Comparison of ENCODE assay signal across 11 cellular contexts in genomic region chr5:68265347-68265746, GRCh38. TPM values are rescaled to one million over a fixed set of nuclear protein-coding genes. Genes with fewer than 3 reads are reported as not detected.
DNase-seq lines count a peak whose midpoint lies in the region; ATAC-seq and TF ChIP-seq lines count a peak whose summit lies in the region.
"Had no signal": no experiment of that assay in that cellular context is flagged by ENCODE, and none has a peak within 500 bp of the region (broad histone marks: within the 10 kb centered on the region; RNA-seq: fewer than 3 reads in every experiment).

No MANE protein-coding gene starts in this region.

- H3K27me3 ChIP-seq in esophagus squamous epithelium (no peaks in the 10 kb centered on the region), uterus (no peaks in the 10 kb centered on the region), Karpas-422 (ENCODE audit: low read length) (no peaks in the 10 kb centered on the region), BE2C (no peaks in the 10 kb centered on the region)
- H3K27me3 ChIP-seq: foreskin keratinocyte had no signal

- no peaks in the 10 kb centered on the region for H3K9me3 Mint-ChIP-seq in activated T-cell treated with anti-CD3 and anti-CD28 coated beads, Interleukin-2, amount 50 U/mL, for 4 hours
- no peaks in the 10 kb centered on the region for H3K9me3 Mint-ChIP-seq in natural killer cell

- H3K9me3 ChIP-seq in esophagus squamous epithelium = no peaks in the 10 kb centered on the region
- no peaks in the 10 kb centered on the region for H3K9me3 ChIP-seq in uterus
- H3K9me3 ChIP-seq in Karpas-422 (ENCODE audit: low read length) = no peaks in the 10 kb centered on the region
- H3K9me3 ChIP-seq in BE2C = no peaks in the 10 kb centered on the region

- H3K27ac Mint-ChIP-seq in natural killer cell = peak overlapping the region; percentile 85 to 93

- H3K9ac ChIP-seq in Karpas-422 (ENCODE audit: low read length) = no peak overlapping the region

- peaks cover 85% of the 10 kb centered on the region for H3K4me1 Mint-ChIP-seq in activated T-cell treated with anti-CD3 and anti-CD28 coated beads, Interleukin-2, amount 50 U/mL, for 4 hours (ENCODE audit: low read depth)
- H3K4me1 Mint-ChIP-seq in natural killer cell = peaks cover 82 to 83% of the 10 kb centered on the region in 2 donors

- peak overlapping the region; percentile 33 to 76 (median 74) for H3K27ac ChIP-seq in esophagus squamous epithelium
- peak overlapping the region; percentile 81 to 89 for H3K27ac ChIP-seq in uterus
- no peak overlapping the region for H3K27ac ChIP-seq in Karpas-422 (ENCODE audit: low read length)
- H3K27ac ChIP-seq: foreskin keratinocyte had no signal

- H3K36me3 ChIP-seq in esophagus squamous epithelium (no peaks in the 10 kb centered on the region), uterus (no peaks in the 10 kb centered on the region), Karpas-422 (ENCODE audit: insufficient read depth, low read length) (no peaks in the 10 kb centered on the region), BE2C (no peaks in the 10 kb centered on the region)

- intact Hi-C loops in esophagus squamous epithelium (cut with DNase I) = no loop called here
- intact Hi-C loops in natural killer cell (cut with micrococcal nuclease) = no loop called here
- intact Hi-C loops in uterus (cut with DNase I; ENCODE audit: low total_unique reads) = no loop called here

- no peak for DNase-seq in activated T-cell treated with anti-CD3 and anti-CD28 coated beads, Interleukin-2, amount 50 U/mL, for 4 hours
- no peak for DNase-seq in activated T-cell treated with anti-CD3 and anti-CD28 coated beads for 4 hours
- no peak for DNase-seq in esophagus squamous epithelium (lab: John Stamatoyannopoulos, UW)
- no peak for DNase-seq in natural killer cell
- DNase-seq in uterus = no peak
- no peak for DNase-seq in Karpas-422
- DNase-seq in stimulated activated CD4-positive, alpha-beta T cell treated with anti-CD3 and anti-CD28 coated beads, Interleukin-2, amount 100 ng/mL, for 24 hours = no peak
- no peak for DNase-seq in BE2C
- DNase-seq: activated CD4-positive, CD25-positive, alpha-beta regulatory T cell; amniotic stem cell; foreskin keratinocyte had no signal

- peak in 1 of 2 donors; percentile 31 for ATAC-seq in activated T-cell treated with anti-CD3 and anti-CD28 coated beads, Interleukin-2, amount 50 U/mL, for 4 hours
- ATAC-seq in natural killer cell = peak; percentile 46 to 83 (median 48)
- ATAC-seq: foreskin keratinocyte had no signal

- peaks cover 68% of the 10 kb centered on the region for H3K79me2 ChIP-seq in Karpas-422 (ENCODE audit: low read length)

- TF ChIP-seq POLR2A in esophagus squamous epithelium (IDR thresholded peaks at IDR 0.05) (no peak), uterus (IDR thresholded peaks at IDR 0.05) (no peak)

- no peak for TF ChIP-seq CTCF in esophagus squamous epithelium (IDR thresholded peaks at IDR 0.05)
- no peak for TF ChIP-seq CTCF in natural killer cell (IDR thresholded peaks at IDR 0.05)
- no peak for TF ChIP-seq CTCF in uterus (IDR thresholded peaks at IDR 0.05)
- no peak for TF ChIP-seq CTCF in BE2C (IDR thresholded peaks at IDR 0.05; ENCODE audit: low read depth, low read length)

- no peaks in the 10 kb centered on the region for H3K27me3 Mint-ChIP-seq in activated T-cell treated with anti-CD3 and anti-CD28 coated beads, Interleukin-2, amount 50 U/mL, for 4 hours (ENCODE audit: low read depth)
- no peaks in the 10 kb centered on the region for H3K27me3 Mint-ChIP-seq in natural killer cell (ENCODE audit: low read depth in 2 of 2)

- H2AFZ ChIP-seq in Karpas-422 (ENCODE audit: low read length) = no peak overlapping the region

- peaks cover 20 to 88% (median 50%) of the 10 kb centered on the region in 3 donors for H3K4me1 ChIP-seq in esophagus squamous epithelium
- H3K4me1 ChIP-seq in uterus = peaks cover 14 to 23% of the 10 kb centered on the region in 2 donors
- peaks cover 43% of the 10 kb centered on the region for H3K4me1 ChIP-seq in Karpas-422 (ENCODE audit: low read length)
- peaks cover 12% of the 10 kb centered on the region for H3K4me1 ChIP-seq in BE2C

- H3K36me3 Mint-ChIP-seq in activated T-cell treated with anti-CD3 and anti-CD28 coated beads, Interleukin-2, amount 50 U/mL, for 4 hours (ENCODE audit: insufficient read depth) = no peaks in the 10 kb centered on the region
- no peaks in the 10 kb centered on the region for H3K36me3 Mint-ChIP-seq in natural killer cell

- H3K4me3 Mint-ChIP-seq in activated T-cell treated with anti-CD3 and anti-CD28 coated beads, Interleukin-2, amount 50 U/mL, for 4 hours = peak overlapping the region; percentile 46
- H3K4me3 Mint-ChIP-seq in natural killer cell = peak overlapping the region; percentile 29

- WGBS in esophagus squamous epithelium, 2 donors = 31 to 39% methylated on average over 2 of the region's 2 CpGs

- H4K20me1 ChIP-seq in Karpas-422 (ENCODE audit: insufficient read depth, low read depth, low read length) = 0 out of 2 replicates have a peak, but pooled peaks cover 3% of the 10 kb centered on the region

- H3K4me3 ChIP-seq in esophagus squamous epithelium (no peak overlapping the region), uterus (no peak overlapping the region), Karpas-422 (ENCODE audit: low read length) (no peak overlapping the region), BE2C (ENCODE audit: low read depth, low read length) (no peak overlapping the region)

- no peak overlapping the region for H3K4me2 ChIP-seq in Karpas-422 (ENCODE audit: low read depth, low read length, poor library complexity, severe bottlenecking)

- H3K9me2 ChIP-seq in Karpas-422 (replicated peaks; ENCODE audit: insufficient read depth, low read length) = no peaks in the 10 kb centered on the region

RNA-seq across cellular contexts. Expression of gene PIK3R1, which starts 49.8 kb away (rescaled TPM):
- total RNA-seq in activated T-cell treated with anti-CD3 and anti-CD28 coated beads, Interleukin-2, amount 50 U/mL, for 4 hours = 10 to 100 TPM; 21.1 to 23.6 (median 22.5) TPM
- 100 to 1,000 TPM in 1 of 4 donors, 10 to 100 TPM in 3; 15.9 to 114 (median 40.8) TPM for total RNA-seq in esophagus squamous epithelium
- total RNA-seq in natural killer cell = 100 to 1,000 TPM; 307 to 365 (median 313) TPM
- 100 to 1,000 TPM; 101 to 358 (median 190) TPM for total RNA-seq in uterus
- 13.2 and 24.0 TPM in 2 replicates for total RNA-seq in Karpas-422 (2014; rRNA removed; shearing (Covaris generic); ENCODE audit: low replicate concordance)
- polyA plus RNA-seq in BE2C (2012; ENCODE audit: insufficient read depth, insufficient read length, low read depth) = 36.3 TPM
